Comparison of ENCODE assay signal across 19 cellular contexts in the genomic region with DNA sequence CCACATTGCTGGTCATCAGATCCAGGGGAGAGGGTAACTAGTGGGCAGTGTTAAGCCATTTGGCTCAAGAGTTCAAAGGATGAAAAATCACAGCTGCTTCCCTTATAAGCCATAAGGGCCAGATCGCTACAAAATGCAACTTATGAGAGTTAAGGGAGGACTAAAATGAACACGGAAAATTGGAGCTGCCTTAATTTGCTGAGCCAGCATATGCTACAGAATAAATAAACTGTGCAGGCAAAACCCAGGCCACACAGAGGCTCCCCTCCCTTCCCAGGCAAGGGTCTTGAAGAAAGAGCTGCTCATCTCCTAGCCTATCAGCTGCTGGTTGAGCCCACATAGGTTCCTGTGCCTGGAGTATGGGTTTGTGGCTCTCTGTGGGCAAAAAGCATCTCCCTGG.
"Had no signal": no experiment of that assay in that cellular context is flagged by ENCODE, and none has a peak within 500 bp of the region (broad histone marks: within the 10 kb centered on the region; RNA-seq: fewer than 3 reads in every experiment).

No MANE protein-coding gene starts in this region.

- H3K36me3 ChIP-seq: heart left ventricle, neutrophil, thyroid gland, upper lobe of left lung, uterus had no signal

- H3K27ac ChIP-seq: heart left ventricle, neutrophil, psoas muscle, thyroid gland, upper lobe of left lung, uterus had no signal

- H3K4me3 ChIP-seq: heart left ventricle, psoas muscle, thyroid gland, upper lobe of left lung, uterus had no signal

- H3K9me3 Mint-ChIP-seq: nephron progenitor cell had no signal

- ATAC-seq: esophagus mucosa, heart left ventricle, left colon, psoas muscle had no signal

- H3K27me3 ChIP-seq: heart left ventricle, neutrophil, thyroid gland, upper lobe of left lung, uterus had no signal

- FAIRE-seq: endometrium, frontal cortex, small intestine had no signal

- H3K4me1 Mint-ChIP-seq: naive B cell had no signal

- H3K4me1 ChIP-seq: heart left ventricle, psoas muscle, thyroid gland, upper lobe of left lung, uterus had no signal

- H3K36me3 Mint-ChIP-seq: naive B cell had no signal

- H3K27me3 Mint-ChIP-seq: naive B cell had no signal

- H3K9me3 ChIP-seq: heart left ventricle, neutrophil, psoas muscle, thyroid gland, upper lobe of left lung, uterus had no signal

- H3K27ac Mint-ChIP-seq: naive B cell, nephron progenitor cell had no signal

- DNase-seq: cortex of kidney; effector memory CD4-positive, alpha-beta T cell; heart left ventricle; hippocampal formation; left colon; mesendoderm; naive B cell; nephron progenitor cell; psoas muscle; small intestine; stimulated activated CD4-positive, alpha-beta T cell treated with anti-CD3 and anti-CD28 coated beads, Interleukin-2, amount 100 ng/mL, for 48 hours; stimulated activated naive CD4-positive, alpha-beta T cell treated with Interleukin-2 at 50 U/mL for 16 hours; thyroid gland; upper lobe of left lung; uterus had no signal

- H3K4me3 Mint-ChIP-seq: naive B cell, nephron progenitor cell had no signal
